ENCODE assay signal across 1 cellular context in genomic region chr1:230773396-230774033, GRCh38.
TF ChIP-seq lines count a peak whose summit lies in the region.

No MANE protein-coding gene starts in this region.

TF ChIP-seq in HCT116, 20 proteins besides CTCF, POLR2A, EP300 and RAD21:
- TF ChIP-seq CEBPB (IDR thresholded peaks at IDR 0.05; ENCODE audit: low read depth), result no peak
- TF ChIP-seq, protein P1, sequence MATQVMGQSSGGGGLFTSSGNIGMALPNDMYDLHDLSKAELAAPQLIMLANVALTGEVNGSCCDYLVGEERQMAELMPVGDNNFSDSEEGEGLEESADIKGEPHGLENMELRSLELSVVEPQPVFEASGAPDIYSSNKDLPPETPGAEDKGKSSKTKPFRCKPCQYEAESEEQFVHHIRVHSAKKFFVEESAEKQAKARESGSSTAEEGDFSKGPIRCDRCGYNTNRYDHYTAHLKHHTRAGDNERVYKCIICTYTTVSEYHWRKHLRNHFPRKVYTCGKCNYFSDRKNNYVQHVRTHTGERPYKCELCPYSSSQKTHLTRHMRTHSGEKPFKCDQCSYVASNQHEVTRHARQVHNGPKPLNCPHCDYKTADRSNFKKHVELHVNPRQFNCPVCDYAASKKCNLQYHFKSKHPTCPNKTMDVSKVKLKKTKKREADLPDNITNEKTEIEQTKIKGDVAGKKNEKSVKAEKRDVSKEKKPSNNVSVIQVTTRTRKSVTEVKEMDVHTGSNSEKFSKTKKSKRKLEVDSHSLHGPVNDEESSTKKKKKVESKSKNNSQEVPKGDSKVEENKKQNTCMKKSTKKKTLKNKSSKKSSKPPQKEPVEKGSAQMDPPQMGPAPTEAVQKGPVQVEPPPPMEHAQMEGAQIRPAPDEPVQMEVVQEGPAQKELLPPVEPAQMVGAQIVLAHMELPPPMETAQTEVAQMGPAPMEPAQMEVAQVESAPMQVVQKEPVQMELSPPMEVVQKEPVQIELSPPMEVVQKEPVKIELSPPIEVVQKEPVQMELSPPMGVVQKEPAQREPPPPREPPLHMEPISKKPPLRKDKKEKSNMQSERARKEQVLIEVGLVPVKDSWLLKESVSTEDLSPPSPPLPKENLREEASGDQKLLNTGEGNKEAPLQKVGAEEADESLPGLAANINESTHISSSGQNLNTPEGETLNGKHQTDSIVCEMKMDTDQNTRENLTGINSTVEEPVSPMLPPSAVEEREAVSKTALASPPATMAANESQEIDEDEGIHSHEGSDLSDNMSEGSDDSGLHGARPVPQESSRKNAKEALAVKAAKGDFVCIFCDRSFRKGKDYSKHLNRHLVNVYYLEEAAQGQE (IDR thresholded peaks at IDR 0.05; ENCODE audit: low read depth), result no peak
- no peak for TF ChIP-seq EZH2 (IDR thresholded peaks at IDR 0.05)
- no peak for TF ChIP-seq SRF (IDR thresholded peaks at IDR 0.05; ENCODE audit: low read depth)
- no peak for TF ChIP-seq EGR1 (IDR thresholded peaks at IDR 0.05; ENCODE audit: low read depth)
- TF ChIP-seq YY1 (IDR thresholded peaks at IDR 0.05; ENCODE audit: extremely low read depth, insufficient replicate concordance, low read depth, low read length), result no peak
- TF ChIP-seq ZNF274 (IDR thresholded peaks at IDR 0.05; ENCODE audit: low read depth, low read length), result no peak
TF ChIP-seq in HCT116: peak in this region for 0.
